ENCODE assay signal across 19 cellular contexts in genomic region chr13:22836475-22836874, GRCh38.
DNase-seq lines count a peak whose midpoint lies in the region; ATAC-seq and TF ChIP-seq lines count a peak whose summit lies in the region.
"Had no signal": no experiment of that assay in that cellular context is flagged by ENCODE, and none has a peak within 500 bp of the region (broad histone marks: within the 10 kb centered on the region; RNA-seq: fewer than 3 reads in every experiment).

No MANE protein-coding gene starts in this region.

- in situ Hi-C loops in ACHN (cut with HindIII; ENCODE audit: low pct_ligation_motif_present, low pct_unique_long_range_greater_than_20kb, low sequenced_read_pairs): no loop called here
- in situ Hi-C loops in KBM-7 (cut with MboI; ENCODE audit: low pct_unique_long_range_greater_than_20kb, low sequenced_read_pairs): no loop called here

- DNase-seq in ACHN: peak; percentile 25
- peak; percentile 2 for DNase-seq in astrocyte of the hippocampus (ENCODE audit: low read depth, low spot score)
- peak; percentile 37 for DNase-seq in kidney glomerular epithelial cell (lab: John Stamatoyannopoulos, UW)
- peak; percentile 85 for DNase-seq in renal cortical epithelial cell (ENCODE audit: low read depth)
- no peak for DNase-seq in ovary
- DNase-seq in KBM-7: no peak
- no peak for DNase-seq in left colon
- DNase-seq: 8988T; AML-193; BE2C; CD4-positive, alpha-beta T cell; CD8-positive, alpha-beta memory T cell; DMS53; DMS79 treated with DMSO at 0.1 percent for 48 hours; GF-D8; H9 had no signal

- no peaks in the 10 kb centered on the region for H3K36me3 ChIP-seq in ovary
- H3K36me3 ChIP-seq: BE2C; BLaER1 treated with 17β-estradiol and CSF1 and Interleukin-3, amounts not matched to agents 10 nM and 100 nM had no signal

- TF ChIP-seq POLR2A in ovary (IDR thresholded peaks at IDR 0.05): no peak

- no peak overlapping the region for H3K4me3 ChIP-seq in ovary
- H3K4me3 ChIP-seq: BLaER1 treated with 17β-estradiol and CSF1 and Interleukin-3, amounts not matched to agents 10 nM and 100 nM; GM23338 had no signal

- intact Hi-C loops in ovary (cut with DNase I) (no loop called here), left colon (cut with DNase I, micrococcal nuclease) (no loop called here)

- no peaks in the 10 kb centered on the region for H3K9me3 ChIP-seq in ovary
- H3K9me3 ChIP-seq: BE2C had no signal

- TF ChIP-seq EP300 in ovary (IDR thresholded peaks at IDR 0.05): no peak

- no peaks in the 10 kb centered on the region for H3K4me1 ChIP-seq in ovary (ENCODE audit: insufficient read depth)
- H3K4me1 ChIP-seq: BE2C had no signal

- no peaks in the 10 kb centered on the region for H3K27me3 ChIP-seq in ovary
- H3K27me3 ChIP-seq: BLaER1 treated with 17β-estradiol and CSF1 and Interleukin-3, amounts not matched to agents 10 nM and 100 nM had no signal

- no peak overlapping the region for H3K27ac ChIP-seq in ovary
- H3K27ac ChIP-seq: BLaER1 treated with 17β-estradiol and CSF1 and Interleukin-3, amounts not matched to agents 10 nM and 100 nM had no signal

- TF ChIP-seq CTCF in ovary (IDR thresholded peaks at IDR 0.05): no peak

- 59 to 82% (median 77%) methylated on average over 2 of the region's 2 CpGs for WGBS in ovary, 3 donors

- ATAC-seq in left colon: no peak
- ATAC-seq: GM23338, HCT116 had no signal

Comparison
In these comparisons a context has a peak if more than half of its experiments do, and no peak if none do; other contexts are left out.
1. DNase-seq: peak in ACHN (single experiment), astrocyte of the hippocampus (single experiment), kidney glomerular epithelial cell (single experiment) and renal cortical epithelial cell (single experiment); none in ovary (0 of 5), KBM-7 (single experiment) and left colon (0 of 2).